23 cellular contexts compared by ENCODE assay signal in genomic region chr7:101502466-101503098, GRCh38.
DNase-seq lines count a peak whose midpoint lies in the region; ATAC-seq, FAIRE-seq and TF ChIP-seq lines count a peak whose summit lies in the region.
"Had no signal": no experiment of that assay in that cellular context is flagged by ENCODE, and none has a peak within 500 bp of the region (broad histone marks: within the 10 kb centered on the region; RNA-seq: fewer than 3 reads in every experiment).

No MANE protein-coding gene starts in this region.

- H3K36me3 ChIP-seq in BLaER1: no peaks in the 10 kb centered on the region

- H3K4me3 ChIP-seq in BLaER1: no peak overlapping the region
- H3K4me3 ChIP-seq: A549 had no signal

- no peak overlapping the region for H3K9ac ChIP-seq in BLaER1

- H3K27me3 ChIP-seq in BLaER1: 0 out of 2 replicates have a peak, but pooled peaks cover 3% of the 10 kb centered on the region
- no peaks in the 10 kb centered on the region for H3K27me3 ChIP-seq in CD4-positive, alpha-beta T cell (ENCODE audit: control insufficient read depth, insufficient read depth, low read length)

- H3K9me3 ChIP-seq in BLaER1: no peaks in the 10 kb centered on the region
- H3K9me3 ChIP-seq in CD4-positive, alpha-beta T cell (ENCODE audit: control insufficient read depth, low read length): no peaks in the 10 kb centered on the region
- H3K9me3 ChIP-seq: A549 had no signal

- POLR2A ChIA-PET in WTC11 (lab: Charles Lee): no interaction called here
- POLR2A ChIA-PET in CD4-positive, alpha-beta T cell (lab: Charles Lee): no interaction called here

- H3K4me3 Mint-ChIP-seq in WTC11: no peak overlapping the region
- H3K4me3 Mint-ChIP-seq in neural crest cell: no peak overlapping the region
- no peak overlapping the region for H3K4me3 Mint-ChIP-seq in CD4-positive, alpha-beta T cell
- H3K4me3 Mint-ChIP-seq: CD14-positive monocyte, IgD-negative memory B cell had no signal

- H3K4me1 ChIP-seq in BLaER1: peaks cover 59% of the 10 kb centered on the region
- H3K4me1 ChIP-seq: A549 had no signal

- no peak for ATAC-seq in WTC11
- ATAC-seq in CD4-positive, alpha-beta T cell (ENCODE audit: poor library complexity): no peak
- ATAC-seq: A549, PC-3 had no signal

- H3K4me1 Mint-ChIP-seq in WTC11 (peaks cover 49% of the 10 kb centered on the region), neural crest cell (peaks cover 1% of the 10 kb centered on the region)
- peaks cover 1% of the 10 kb centered on the region for H3K4me1 Mint-ChIP-seq in CD4-positive, alpha-beta T cell (ENCODE audit: low read depth)

- intact Hi-C loops in CD4-positive, alpha-beta T cell (cut with DNase I, micrococcal nuclease): no loop called here

- H3K27ac Mint-ChIP-seq in WTC11: peak overlapping the region; percentile 48; the same call in 1 of the 2 replicates
- H3K27ac Mint-ChIP-seq in neural crest cell (ENCODE audit: unreplicated experiment): peak overlapping the region; percentile 57
- no peak overlapping the region for H3K27ac Mint-ChIP-seq in CD4-positive, alpha-beta T cell
- H3K27ac Mint-ChIP-seq: CD14-positive monocyte had no signal

- H3K36me3 Mint-ChIP-seq in WTC11 (no peaks in the 10 kb centered on the region), neural crest cell (ENCODE audit: low read depth) (no peaks in the 10 kb centered on the region)
- H3K36me3 Mint-ChIP-seq in CD4-positive, alpha-beta T cell (ENCODE audit: low read depth): no peaks in the 10 kb centered on the region
- H3K36me3 Mint-ChIP-seq: CD14-positive monocyte, IgD-negative memory B cell had no signal

- H3K9me3 Mint-ChIP-seq in WTC11: no peaks in the 10 kb centered on the region
- H3K9me3 Mint-ChIP-seq in neural crest cell: no peaks in the 10 kb centered on the region
- no peaks in the 10 kb centered on the region for H3K9me3 Mint-ChIP-seq in CD4-positive, alpha-beta T cell
- H3K9me3 Mint-ChIP-seq: CD14-positive monocyte, IgD-negative memory B cell had no signal

- TF ChIP-seq CTCF in D721Med (IDR thresholded peaks at IDR 0.05; ENCODE audit: insufficient read depth, missing control alignments) (no peak), WTC11 (IDR thresholded peaks at IDR 0.05) (no peak), neural crest cell (conservative IDR thresholded peaks at IDR 0.05) (no peak)
- TF ChIP-seq CTCF in CD4-positive, alpha-beta T cell (IDR thresholded peaks at IDR 0.05): no peak

- H3K27ac ChIP-seq in BLaER1: peak overlapping the region; percentile 86
- no peak overlapping the region for H3K27ac ChIP-seq in CD4-positive, alpha-beta T cell (ENCODE audit: low read depth, low read length)
- H3K27ac ChIP-seq: A549, HL-60 had no signal

- peak overlapping the region; percentile 72 for H3K4me2 ChIP-seq in BLaER1
- H3K4me2 ChIP-seq: A549 had no signal

- peak; percentile 8 for DNase-seq in D721Med (ENCODE audit: insufficient read length, low spot score)
- no peak for DNase-seq in WTC11 (ENCODE audit: low spot score)
- DNase-seq in neural crest cell (ENCODE audit: low read depth, low spot score): no peak
- no peak for DNase-seq in SIG-M5 (lab: John Stamatoyannopoulos, UW)
- no peak for DNase-seq in RPMI8226
- no peak for DNase-seq in CD4-positive, alpha-beta T cell
- DNase-seq: AML-193; NCI-H1092; NCI-H1436; NCI-H2029; NCI-H446; NCI-H524 treated with DMSO at 0.1 percent for 48 hours; NCI-H82; NK-92 treated with Interleukin-12 subunit alpha and Interleukin-12 subunit beta, amount 100 ng/mL, for 24 hours; PC-3; SHP77; T-helper 1 cell had no signal

- CTCF ChIA-PET in WTC11 (lab: Charles Lee): interaction anchor here (1.2 to 3.3 kb wide), 4 partner anchors 12 to 310 kb away, joined by 5 to 10 read pairs (median 6); partner anchors contain the start of gene IFT22
- CTCF ChIA-PET in CD4-positive, alpha-beta T cell (lab: Charles Lee): no interaction called here

- no peak for FAIRE-seq in D721Med (lab: Jason Lieb, UNC)
- FAIRE-seq: A549, GM18507 had no signal

- H4K20me1 ChIP-seq in BLaER1: no peaks in the 10 kb centered on the region

- no peaks in the 10 kb centered on the region for H3K27me3 Mint-ChIP-seq in WTC11 (ENCODE audit: low read depth)
- H3K27me3 Mint-ChIP-seq in neural crest cell (ENCODE audit: low read depth): no peaks in the 10 kb centered on the region
- H3K27me3 Mint-ChIP-seq in CD4-positive, alpha-beta T cell: no peaks in the 10 kb centered on the region
- H3K27me3 Mint-ChIP-seq: IgD-negative memory B cell had no signal

TF ChIP-seq in WTC11, 78 proteins besides CTCF, POLR2A, EP300 and RAD21:
- TF ChIP-seq JUN (CRISPR knock-in tag; IDR thresholded peaks at IDR 0.05): no peak
- no peak for TF ChIP-seq TEAD4 (CRISPR knock-in tag; IDR thresholded peaks at IDR 0.05)
- TF ChIP-seq MXD4 (CRISPR knock-in tag; IDR thresholded peaks at IDR 0.05; ENCODE audit: borderline replicate concordance): no peak
- TF ChIP-seq NR2C2 (CRISPR knock-in tag; IDR thresholded peaks at IDR 0.05): no peak
- TF ChIP-seq NFATC4 (CRISPR knock-in tag; IDR thresholded peaks at IDR 0.05): no peak
- no peak for TF ChIP-seq CREM (CRISPR knock-in tag; IDR thresholded peaks at IDR 0.05)
- no peak for TF ChIP-seq ZNF138 (CRISPR knock-in tag; conservative IDR thresholded peaks at IDR 0.05)
- no peak for TF ChIP-seq RORB (CRISPR knock-in tag; IDR thresholded peaks at IDR 0.05)
- TF ChIP-seq ZNF512 (CRISPR knock-in tag; IDR thresholded peaks at IDR 0.05; ENCODE audit: borderline replicate concordance): no peak
- no peak for TF ChIP-seq ZBTB43 (CRISPR knock-in tag; IDR thresholded peaks at IDR 0.05)
- no peak for TF ChIP-seq IRF1 (CRISPR knock-in tag; IDR thresholded peaks at IDR 0.05)
- TF ChIP-seq PREB (CRISPR knock-in tag; IDR thresholded peaks at IDR 0.05; ENCODE audit: borderline replicate concordance): no peak
- no peak for TF ChIP-seq ZMAT4 (CRISPR knock-in tag; IDR thresholded peaks at IDR 0.05)
